1 cellular context compared by ENCODE assay signal in the genomic region with DNA sequence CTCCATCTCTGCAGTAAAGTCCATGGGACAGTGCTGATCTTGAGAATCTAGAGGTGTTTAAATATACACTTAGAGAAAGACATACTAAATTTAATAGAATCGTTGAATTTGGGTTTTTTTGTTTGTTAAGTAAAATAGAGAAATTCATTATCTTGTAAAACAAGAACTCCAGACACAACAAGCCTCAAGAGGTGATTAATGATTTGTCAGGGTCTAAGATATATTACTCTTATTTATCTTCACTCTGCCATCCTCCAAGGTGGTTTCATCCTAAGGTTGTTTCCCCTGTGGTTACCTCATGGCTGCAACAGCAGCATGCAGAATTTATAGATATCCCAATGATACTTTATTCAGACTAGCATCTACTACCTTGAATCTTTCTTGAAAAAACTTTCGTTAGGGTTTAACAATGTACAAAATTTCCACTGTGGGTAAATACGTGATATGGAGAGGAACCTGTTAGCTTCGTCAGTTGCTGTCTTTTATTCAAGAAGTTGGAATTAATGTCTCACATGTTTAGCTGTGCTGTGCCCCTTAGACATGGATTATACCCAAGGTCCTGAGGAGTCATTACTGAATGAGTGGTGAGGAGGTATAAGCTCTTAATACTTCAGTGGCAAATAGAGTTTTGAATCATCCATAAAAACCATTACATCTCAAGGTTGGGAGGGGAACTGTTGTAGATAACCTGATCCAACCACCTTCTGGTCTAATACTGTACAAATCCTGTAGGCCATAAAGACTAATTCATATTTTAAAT.
TF ChIP-seq lines count a peak whose summit lies in the region.

No MANE protein-coding gene starts in this region.

TF ChIP-seq in IMR-90, 13 proteins besides CTCF, POLR2A, EP300 and RAD21 (continued from another document):
- TF ChIP-seq FOS (IDR thresholded peaks at IDR 0.05; ENCODE audit: low read depth, low read length) = no peak
- no peak for TF ChIP-seq RFX5 (IDR thresholded peaks at IDR 0.05; ENCODE audit: low read depth, low read length)
